In the genomic region with DNA sequence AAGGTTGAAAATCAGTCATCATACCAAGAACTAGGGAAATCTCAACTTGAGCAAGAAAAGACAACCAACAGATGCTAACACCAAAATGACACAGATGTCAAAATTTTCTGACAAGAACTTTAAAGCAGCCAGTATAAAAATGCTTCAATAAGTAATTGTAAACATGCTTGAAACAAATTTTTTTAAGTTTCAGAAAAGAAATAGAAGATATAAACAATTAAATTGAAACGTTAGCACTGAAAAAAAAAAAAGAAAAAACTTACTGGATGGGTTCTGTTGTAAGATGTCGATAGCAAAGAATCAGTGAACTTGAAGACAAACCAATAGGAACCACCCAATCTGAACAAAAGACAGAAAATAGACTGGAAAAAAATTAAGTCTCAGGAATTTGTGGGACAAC, we compare ENCODE assay signal across 23 cellular contexts. TPM values are rescaled to one million over a fixed set of nuclear protein-coding genes. Genes with fewer than 3 reads are reported as not detected.
DNase-seq lines count a peak whose midpoint lies in the region; ATAC-seq, FAIRE-seq and TF ChIP-seq lines count a peak whose summit lies in the region.
"Had no signal": no experiment of that assay in that cellular context is flagged by ENCODE, and none has a peak within 500 bp of the region (broad histone marks: within the 10 kb centered on the region; RNA-seq: fewer than 3 reads in every experiment).

No MANE protein-coding gene starts in this region.

- no peaks in the 10 kb centered on the region for H3K9me1 ChIP-seq in K562 (ENCODE audit: control insufficient read depth, insufficient read depth, low read length)

- no peak for DNase-seq in CD14-positive monocyte (ENCODE audit: low spot score)
- DNase-seq in K562 (ENCODE audit: extremely low read depth in 1 of 4, low spot score in 3 of 4), result no peak
- DNase-seq in small intestine, result no peak
- no peak for DNase-seq in G401 (ENCODE audit: low spot score)
- no peak for DNase-seq in amygdala (lab: John Stamatoyannopoulos, UW)
- DNase-seq in NCI-H446 (lab: John Stamatoyannopoulos, UW), result no peak
- DNase-seq: 8988T; ACHN; BE2C; C1 segment of cervical spinal cord; CD4-positive, alpha-beta T cell; DMS 273 treated with DMSO at 0.1 percent for 48 hours; DMS153; DMS53; DMS79; DND-41; EL; GF-D8 had no signal

- no peaks in the 10 kb centered on the region for H4K20me1 ChIP-seq in K562 (replicated peaks; ENCODE audit: control insufficient read depth, insufficient read depth, low read length)

- H3K36me3 ChIP-seq in HEK293 (ENCODE audit: control insufficient read depth in 2 of 2, insufficient read depth in 1 of 2, low read length in 2 of 2) (no peaks in the 10 kb centered on the region), K562 (ENCODE audit: control insufficient read depth, insufficient read depth, low read length) (peaks cover 9% of the 10 kb centered on the region; the same call in 2 of the 3 replicates), small intestine (ENCODE audit: control insufficient read depth in 2 of 2, insufficient read depth in 2 of 2, low read length in 2 of 2) (peaks cover 0 to 4% of the 10 kb centered on the region in 2 donors)
- H3K36me3 ChIP-seq: BE2C had no signal

- H3K27ac Mint-ChIP-seq in CD14-positive monocyte, result peak overlapping the region; percentile 83 to 99 (median 99)
- H3K27ac Mint-ChIP-seq: CD4-positive, alpha-beta T cell; CD8-positive, alpha-beta T cell had no signal

- peaks cover 70% of the 10 kb centered on the region for H3K4me1 Mint-ChIP-seq in CD14-positive monocyte

- H3K9me3 Mint-ChIP-seq in CD14-positive monocyte, result peaks cover 3 to 13% (median 5%) of the 10 kb centered on the region in 7 donors
- H3K9me3 Mint-ChIP-seq: CD4-positive, alpha-beta T cell had no signal

- TF ChIP-seq CTCF in CD14-positive monocyte (IDR thresholded peaks at IDR 0.05), result no peak
- TF ChIP-seq CTCF in HEK293 (tag by site-specific recombination; IDR thresholded peaks at IDR 0.05), result no peak
- no peak for TF ChIP-seq CTCF in K562 (IDR thresholded peaks at IDR 0.05 in 2 of 3, conservative IDR thresholded peaks at IDR 0.05 in 1 of 3; ENCODE audit: insufficient read depth in 2 of 3, low read depth in 1 of 3, low read length in 3 of 3)

- TF ChIP-seq EP300 in K562 (IDR thresholded peaks at IDR 0.05; ENCODE audit: low read length), result no peak

- no peaks in the 10 kb centered on the region for H3K9me3 ChIP-seq in HEK293 (ENCODE audit: control insufficient read depth, insufficient read depth, low read depth, low read length)
- H3K9me3 ChIP-seq in K562 (replicated peaks; ENCODE audit: control insufficient read depth, insufficient read depth, low read depth, low read length), result no peaks in the 10 kb centered on the region
- no peaks in the 10 kb centered on the region for H3K9me3 ChIP-seq in small intestine (ENCODE audit: control insufficient read depth, low read depth)
- H3K9me3 ChIP-seq: BE2C had no signal

- TF ChIP-seq RAD21 in K562 (CRISPR knock-in tag; conservative IDR thresholded peaks at IDR 0.05 in 1 of 2, IDR thresholded peaks at IDR 0.05 in 1 of 2), result no peak

- POLR2A ChIA-PET in HEK293 (lab: Yijun Ruan, JAX) (no interaction called here), K562 (lab: Yijun Ruan, JAX) (no interaction called here)

- H3K36me3 Mint-ChIP-seq in CD14-positive monocyte, result peaks cover 15 to 24% of the 10 kb centered on the region in 2 donors

- H3K4me3 ChIP-seq in HEK293 (ENCODE audit: low read depth, low read length) (no peak overlapping the region), K562 (no peak overlapping the region), small intestine (ENCODE audit: low read depth in 1 of 2, low read length in 2 of 2) (no peak overlapping the region)
- H3K4me3 ChIP-seq: BLaER1 had no signal

- no peak for FAIRE-seq in K562 (lab: Jason Lieb, UNC)
- FAIRE-seq in small intestine (lab: Jason Lieb, UNC), result peak; percentile 23
- FAIRE-seq: A204.1, G401.6 had no signal

- no peaks in the 10 kb centered on the region for H3K79me2 ChIP-seq in K562 (ENCODE audit: control insufficient read depth, insufficient read depth, low read length)

- CTCF ChIA-PET in HEK293 (lab: Yijun Ruan, JAX), result interaction anchor here (0.6 kb wide), 1 partner anchor 14 kb away, joined by 3 read pairs; no protein-coding TSS in a partner anchor
- CTCF ChIA-PET in K562 (lab: Yijun Ruan, JAX; ENCODE audit: low intra/inter-chr PET ratio), result no interaction called here

- H3K4me3 Mint-ChIP-seq in CD14-positive monocyte, result no peak overlapping the region
- H3K4me3 Mint-ChIP-seq: CD4-positive, alpha-beta T cell; CD8-positive, alpha-beta T cell had no signal

- TF ChIP-seq POLR2A in K562 (conservative IDR thresholded peaks at IDR 0.05), result no peak

- no peak for ATAC-seq in K562
- ATAC-seq: CD8-positive, alpha-beta T cell had no signal

- H3K27me3 ChIP-seq in K562 (ENCODE audit: control insufficient read depth in 2 of 2, insufficient read depth in 2 of 2, low read length in 2 of 2) (no peaks in the 10 kb centered on the region), small intestine (ENCODE audit: control insufficient read depth in 2 of 2, insufficient read depth in 2 of 2, low read length in 2 of 2) (no peaks in the 10 kb centered on the region)
- H3K27me3 ChIP-seq: BE2C, BLaER1 had no signal

- no peak overlapping the region for H3K9ac ChIP-seq in K562 (ENCODE audit: insufficient read depth in 1 of 2, low read depth in 2 of 2, low read length in 2 of 2)
- H3K9ac ChIP-seq: BLaER1 had no signal

- peaks cover 0 to 4% (median 0%) of the 10 kb centered on the region in 3 donors for H3K27me3 Mint-ChIP-seq in CD14-positive monocyte (ENCODE audit: low read depth in 3 of 3)
- H3K27me3 Mint-ChIP-seq: CD4-positive, alpha-beta T cell had no signal

- H3K27ac ChIP-seq in HEK293 (ENCODE audit: extremely low read depth, low read depth, low read length) (no peak overlapping the region), K562 (ENCODE audit: extremely low read depth, low read depth, low read length) (no peak overlapping the region), small intestine (ENCODE audit: low read depth in 1 of 2, low read length in 1 of 2) (no peak overlapping the region)
- H3K27ac ChIP-seq: BLaER1 had no signal

- H3K4me1 ChIP-seq in HEK293 (ENCODE audit: control insufficient read depth, insufficient read depth, low read length), result no peaks in the 10 kb centered on the region
- peaks cover 12 to 28% of the 10 kb centered on the region in 2 experiments for H3K4me1 ChIP-seq in K562 (replicated peaks in 1 of 2; ENCODE audit: control insufficient read depth in 2 of 2, insufficient read depth in 2 of 2, low read length in 2 of 2)
- no peaks in the 10 kb centered on the region for H3K4me1 ChIP-seq in small intestine (ENCODE audit: control insufficient read depth in 2 of 2, insufficient read depth in 1 of 2, low read depth in 1 of 2, low read length in 1 of 2)
- H3K4me1 ChIP-seq: BE2C had no signal

- BruUV-seq in K562 (replicated peaks; lab: Mats Ljungman, UMichigan), result no TSS peak

- in situ Hi-C loops in K562 (cut with MboI), result no loop called here
- in situ Hi-C loops in G401 (cut with HindIII; ENCODE audit: low sequenced_read_pairs), result no loop called here

- intact Hi-C loops in CD14-positive monocyte (cut with micrococcal nuclease) (loop anchor here in 1 of 2 donors (10.0 kb wide), 1 partner anchor 62 kb away; no protein-coding TSS in a partner anchor), K562 (cut with micrococcal nuclease) (no loop called here)

- 16% methylated on average over 2 of the region's 2 CpGs for WGBS in K562 (ENCODE audit: insufficient coverage, low coverage, missing lambda C conversion rate)
- 86 to 95% (median 89%) methylated on average over 2 of the region's 2 CpGs for WGBS in small intestine, 3 donors

- no peak overlapping the region for H3K4me2 ChIP-seq in K562 (ENCODE audit: insufficient read depth, low read length)
- H3K4me2 ChIP-seq: BLaER1 had no signal

- H2AFZ ChIP-seq in K562 (ENCODE audit: low read depth, low read length), result no peak overlapping the region

RNA-seq across cellular contexts. Expression of a gene that starts 8.0 kb away (rescaled TPM):
- polyA plus RNA-seq in CD14-positive monocyte, result 100 to 1,000 TPM; 398 to 427 TPM
- total RNA-seq in K562 (2011; cell fraction: chromatin; rRNA removed; ENCODE audit: low replicate concordance), result 14.4 and 29.3 TPM in 2 replicates
- 19.7 and 21.7 TPM in 2 replicates for total RNA-seq in K562 (2011; cell fraction: nucleolus; rRNA removed)
- 17.0 and 17.3 TPM in 2 replicates for total RNA-seq in K562 (2011; cell fraction: nucleoplasm; rRNA removed)
- 13.3 and 25.3 TPM in 2 replicates for total RNA-seq in K562 (2014; rRNA removed)
- total RNA-seq in K562 (2014; rRNA removed; fragmentation: Illumina TruSeq; extraction: Trizol), result 3.2 and 3.3 TPM in 2 replicates
- total RNA-seq in K562 (2015; rRNA removed; fragmentation: Illumina TruSeq; extraction: Trizol), result 4.1 and 5.0 TPM in 2 replicates
- total RNA-seq in K562 (2021), result 33.0 and 33.1 TPM in 2 replicates
- polyA plus RNA-seq in K562 (2011; rRNA removed), result 37.6 and 37.8 TPM in 2 replicates
- polyA plus RNA-seq in K562 (2011; cell fraction: cytosol; rRNA removed), result 45.5 and 50.8 TPM in 2 replicates
- 61.3 and 86.0 TPM in 2 replicates for polyA plus RNA-seq in K562 (2011; cell fraction: nucleus; rRNA removed)
- polyA plus RNA-seq in K562 (2012), result 32.0 and 43.5 TPM in 2 replicates
- polyA plus RNA-seq in K562 (2014; fragmentation: Illumina TruSeq; extraction: Trizol), result 39.2 and 47.3 TPM in 2 replicates
- polyA plus RNA-seq in K562 (2014; fragmentation: Nextera tagmentation; extraction: Ambion mirVana), result 10 to 100 TPM; 19.5 to 37.7 TPM
- 27.6 and 37.7 TPM in 2 replicates for polyA plus RNA-seq in K562 (2014; rRNA removed)
- polyA minus RNA-seq in K562 (2011; rRNA and poly(A)+ RNA removed), result 29.7 and 37.4 TPM in 2 replicates
- 21.7 and 26.8 TPM in 2 replicates for polyA minus RNA-seq in K562 (2011; cell fraction: cytosol; rRNA and poly(A)+ RNA removed)
- polyA minus RNA-seq in K562 (2011; cell fraction: nucleus; rRNA and poly(A)+ RNA removed), result 24.2 and 32.2 TPM in 2 replicates
- 10 to 100 TPM; 32.1 to 62.2 (median 51.6) TPM for polyA plus RNA-seq in small intestine
- 0.06 TPM in 1 of 2 replicates, not detected in the other for total RNA-seq in G401 (2014; rRNA removed; shearing (Covaris generic))

RNA-seq across cellular contexts. Expression of a gene that starts 9.6 kb away (rescaled TPM):
- polyA plus RNA-seq in CD14-positive monocyte (100 to 1,000 TPM; 123 to 133 TPM), K562 (2011; rRNA removed) (60.2 and 92.0 TPM in 2 replicates), K562 (2014; fragmentation: Illumina TruSeq; extraction: Trizol) (54.5 and 57.2 TPM in 2 replicates), K562 (2014; fragmentation: Nextera tagmentation; extraction: Ambion mirVana) (1 to 10 TPM; 4.0 to 7.9 TPM), K562 (2014; rRNA removed) (88.9 and 96.0 TPM in 2 replicates), small intestine (100 to 1,000 TPM in 2 of 3 donors, 10 to 100 TPM in 1; 59.6 to 443 (median 272) TPM)
- total RNA-seq in K562 (2011; cell fraction: chromatin; rRNA removed; ENCODE audit: low replicate concordance), result 89.1 and 251 TPM in 2 replicates
- 210 and 237 TPM in 2 replicates for total RNA-seq in K562 (2011; cell fraction: nucleolus; rRNA removed)
- 121 and 146 TPM in 2 replicates for total RNA-seq in K562 (2011; cell fraction: nucleoplasm; rRNA removed)
- total RNA-seq in K562 (2014; rRNA removed) (55.0 and 66.3 TPM in 2 replicates), K562 (2014; rRNA removed; fragmentation: Illumina TruSeq; extraction: Trizol) (23.6 and 34.5 TPM in 2 replicates), K562 (2015; rRNA removed; fragmentation: Illumina TruSeq; extraction: Trizol) (53.5 and 62.3 TPM in 2 replicates), K562 (2021) (66.8 and 67.9 TPM in 2 replicates)
- polyA plus RNA-seq in K562 (2011; cell fraction: cytosol; rRNA removed), result 63.6 and 69.7 TPM in 2 replicates
- polyA plus RNA-seq in K562 (2011; cell fraction: nucleus; rRNA removed), result 347 and 373 TPM in 2 replicates
- 60.7 and 67.7 TPM in 2 replicates for polyA plus RNA-seq in K562 (2012)
- 66.3 and 72.1 TPM in 2 replicates for polyA minus RNA-seq in K562 (2011; rRNA and poly(A)+ RNA removed)
- 31.5 and 38.0 TPM in 2 replicates for polyA minus RNA-seq in K562 (2011; cell fraction: cytosol; rRNA and poly(A)+ RNA removed)
- polyA minus RNA-seq in K562 (2011; cell fraction: nucleus; rRNA and poly(A)+ RNA removed), result 111 and 182 TPM in 2 replicates
- 52.7 and 58.6 TPM in 2 replicates for total RNA-seq in G401 (2014; rRNA removed; shearing (Covaris generic))

RNA-seq across cellular contexts. Expression of a gene that starts 18.8 kb away (rescaled TPM):
- polyA plus RNA-seq in CD14-positive monocyte (10 to 100 TPM in 1 of 2 donors, 1 to 10 TPM in 1; 9.4 to 12.3 TPM), K562 (2011; rRNA removed) (63.4 and 87.6 TPM in 2 replicates), K562 (2014; fragmentation: Illumina TruSeq; extraction: Trizol) (54.1 and 60.9 TPM in 2 replicates), K562 (2014; fragmentation: Nextera tagmentation; extraction: Ambion mirVana) (10 to 100 TPM; 15.7 to 19.8 TPM), K562 (2014; rRNA removed) (48.7 and 50.3 TPM in 2 replicates), small intestine (10 to 100 TPM; 15.3 to 21.5 (median 18.1) TPM)
- 34.0 and 89.9 TPM in 2 replicates for total RNA-seq in K562 (2011; cell fraction: chromatin; rRNA removed; ENCODE audit: low replicate concordance)
- 19.0 and 27.6 TPM in 2 replicates for total RNA-seq in K562 (2011; cell fraction: nucleolus; rRNA removed)
- 36.4 and 39.6 TPM in 2 replicates for total RNA-seq in K562 (2011; cell fraction: nucleoplasm; rRNA removed)
- total RNA-seq in K562 (2014; rRNA removed) (32.8 and 35.0 TPM in 2 replicates), K562 (2014; rRNA removed; fragmentation: Illumina TruSeq; extraction: Trizol) (50.0 and 55.2 TPM in 2 replicates), K562 (2015; rRNA removed; fragmentation: Illumina TruSeq; extraction: Trizol) (44.7 and 47.6 TPM in 2 replicates), K562 (2021) (48.6 and 56.4 TPM in 2 replicates)
- polyA plus RNA-seq in K562 (2011; cell fraction: cytosol; rRNA removed), result 27.9 and 44.8 TPM in 2 replicates
- 49.3 and 61.9 TPM in 2 replicates for polyA plus RNA-seq in K562 (2011; cell fraction: nucleus; rRNA removed)
- polyA plus RNA-seq in K562 (2012), result 27.8 and 43.2 TPM in 2 replicates
- polyA minus RNA-seq in K562 (2011; rRNA and poly(A)+ RNA removed), result 80.0 and 84.2 TPM in 2 replicates
- polyA minus RNA-seq in K562 (2011; cell fraction: cytosol; rRNA and poly(A)+ RNA removed), result 41.3 and 44.5 TPM in 2 replicates
- polyA minus RNA-seq in K562 (2011; cell fraction: nucleus; rRNA and poly(A)+ RNA removed), result 28.9 and 51.4 TPM in 2 replicates
- total RNA-seq in G401 (2014; rRNA removed; shearing (Covaris generic)), result 24.5 and 28.9 TPM in 2 replicates

Comparison
In these comparisons a context has a peak if more than half of its experiments do, and no peak if none do; other contexts are left out.
1. RNA of a gene that starts 8.0 kb away (polyA plus RNA-seq): 398 to 427 TPM in CD14-positive monocyte; 32.1 to 62.2 TPM in small intestine and 19.5 to 86.0 TPM in K562; every median in the first group is over 4 times any median in the second.